In genomic region chr7:136857573-136857972, GRCh38 we compare ENCODE assay signal across 13 cellular contexts. TPM values are rescaled to one million over a fixed set of nuclear protein-coding genes. Genes with fewer than 3 reads are reported as not detected.
A peak's percentile ranks its signal among the peaks of the same experiment; 100 is the strongest.
DNase-seq lines count a peak whose midpoint lies in the region; ATAC-seq, FAIRE-seq and TF ChIP-seq lines count a peak whose summit lies in the region.
"Had no signal": no experiment of that assay in that cellular context is flagged by ENCODE, and none has a peak within 500 bp of the region (broad histone marks: within the 10 kb centered on the region; RNA-seq: fewer than 3 reads in every experiment).

No MANE protein-coding gene starts in this region.

- H3K9me3 ChIP-seq in HCT116 (ENCODE audit: control insufficient read depth in 1 of 2, insufficient read depth in 1 of 2, low read depth in 1 of 2, low read length in 2 of 2): peaks cover 3 to 4% of the 10 kb centered on the region in 2 experiments; a peak in 2 of 4 replicates
- H3K9me3 ChIP-seq in K562 (replicated peaks; ENCODE audit: control insufficient read depth, insufficient read depth, low read depth, low read length): peaks cover 2% of the 10 kb centered on the region; the same call in 1 of the 2 replicates
- no peaks in the 10 kb centered on the region for H3K9me3 ChIP-seq in OCI-LY7 (ENCODE audit: low read length)
- H3K9me3 ChIP-seq: thyroid gland had no signal

- H3K27me3 ChIP-seq in HCT116 (ENCODE audit: insufficient read depth, low read length): no peaks in the 10 kb centered on the region
- no peaks in the 10 kb centered on the region for H3K27me3 ChIP-seq in K562 (ENCODE audit: control insufficient read depth in 2 of 2, insufficient read depth in 2 of 2, low read length in 2 of 2)
- H3K27me3 ChIP-seq: thyroid gland had no signal

- intact Hi-C loops in HCT116 (cut with micrococcal nuclease) (no loop called here), K562 (cut with micrococcal nuclease) (no loop called here), lower leg skin (cut with DNase I; ENCODE audit: low total_unique reads) (no loop called here), OCI-LY7 (cut with micrococcal nuclease; ENCODE audit: unreplicated experiment) (no loop called here)

- TF ChIP-seq POLR2A in HCT116 (IDR thresholded peaks at IDR 0.05; ENCODE audit: borderline replicate concordance, extremely low read depth, insufficient read depth, insufficient read length) (no peak), NB4 (IDR thresholded peaks at IDR 0.05; ENCODE audit: extremely low read depth, insufficient read length) (no peak), K562 (conservative IDR thresholded peaks at IDR 0.05) (no peak), lower leg skin (IDR thresholded peaks at IDR 0.05) (no peak)

- TF ChIP-seq EP300 in K562 (IDR thresholded peaks at IDR 0.05; ENCODE audit: low read length): no peak

- H3K9ac ChIP-seq in HCT116 (ENCODE audit: low read length) (no peak overlapping the region), K562 (ENCODE audit: insufficient read depth in 1 of 2, low read depth in 2 of 2, low read length in 2 of 2) (no peak overlapping the region)
- H3K9ac ChIP-seq: KMS-11 had no signal

- no peak for DNase-seq in HCT116 (ENCODE audit: low read depth, low spot score)
- peak; percentile 54 for DNase-seq in NB4 (ENCODE audit: low read depth)
- no peak for DNase-seq in K562 (ENCODE audit: extremely low read depth in 1 of 4, low spot score in 3 of 4)
- DNase-seq in myocyte (ENCODE audit: low read depth): peak; percentile 79
- no peak for DNase-seq in lower leg skin (ENCODE audit: low spot score in 2 of 2)
- no peak for DNase-seq in OCI-LY7 (ENCODE audit: low spot score)
- DNase-seq in omental fat pad (ENCODE audit: low spot score): no peak
- DNase-seq: activated B cell treated with CpG ODN at 0.5 μM for 24 hours; naive thymus-derived CD4-positive, alpha-beta T cell; NCI-H226; thyroid gland had no signal

- POLR2A ChIA-PET in HCT116 (lab: Charles Lee): no interaction called here
- POLR2A ChIA-PET in K562 (lab: Yijun Ruan, JAX): no interaction called here
- POLR2A ChIA-PET in OCI-LY7 (lab: Charles Lee): no interaction called here

- H3K27ac ChIP-seq in HCT116 (ENCODE audit: low read depth, low read length): no peak overlapping the region
- no peak overlapping the region for H3K27ac ChIP-seq in K562 (ENCODE audit: extremely low read depth, low read depth, low read length)
- H3K27ac ChIP-seq in OCI-LY7 (ENCODE audit: low read depth, low read length, poor library complexity, severe bottlenecking): no peak overlapping the region
- H3K27ac ChIP-seq: KMS-11, thyroid gland had no signal

- ATAC-seq in HCT116 (no peak), K562 (no peak), HG03457 (IDR thresholded peaks at IDR 0.05; ENCODE audit: unreplicated experiment) (no peak), omental fat pad (ENCODE audit: low FRiP score) (no peak)
- ATAC-seq: naive thymus-derived CD4-positive, alpha-beta T cell had no signal

- CTCF ChIA-PET in HCT116 (lab: Charles Lee) (no interaction called here), K562 (lab: Yijun Ruan, JAX; ENCODE audit: low intra/inter-chr PET ratio) (no interaction called here), OCI-LY7 (lab: Charles Lee; ENCODE audit: unreplicated experiment) (no interaction called here)

- RAD21 ChIA-PET in HCT116 (lab: Charles Lee; ENCODE audit: low non-redundant PET in 1 of 2, low total read pairs in 2 of 2, uncharacterized antibody in 2 of 2, unreplicated experiment in 2 of 2): no interaction called here

- WGBS in K562 (ENCODE audit: insufficient coverage, low coverage, missing lambda C conversion rate): 3% methylated on average over 3 of the region's 3 CpGs
- WGBS in lower leg skin, 2 donors: 45 to 49% methylated on average over 3 of the region's 3 CpGs

- TF ChIP-seq CTCF in HCT116 (IDR thresholded peaks at IDR 0.05 in 2 of 3, conservative IDR thresholded peaks at IDR 0.05 in 1 of 3; ENCODE audit: borderline replicate concordance in 1 of 3, insufficient read depth in 1 of 3, low read depth in 2 of 3, low read length in 2 of 3) (no peak), NB4 (IDR thresholded peaks at IDR 0.05; ENCODE audit: low read depth, low read length) (no peak), K562 (IDR thresholded peaks at IDR 0.05 in 2 of 3, conservative IDR thresholded peaks at IDR 0.05 in 1 of 3; ENCODE audit: insufficient read depth in 2 of 3, low read depth in 1 of 3, low read length in 3 of 3) (no peak), lower leg skin (IDR thresholded peaks at IDR 0.05) (no peak), OCI-LY7 (conservative IDR thresholded peaks at IDR 0.05; ENCODE audit: low read length) (no peak), omental fat pad (IDR thresholded peaks at IDR 0.05) (no peak)

- H4K20me1 ChIP-seq in HCT116 (ENCODE audit: insufficient read depth): no peaks in the 10 kb centered on the region
- no peaks in the 10 kb centered on the region for H4K20me1 ChIP-seq in K562 (replicated peaks; ENCODE audit: control insufficient read depth, insufficient read depth, low read length)
- no peaks in the 10 kb centered on the region for H4K20me1 ChIP-seq in OCI-LY7 (ENCODE audit: insufficient read depth, low read length)

- H3K4me1 ChIP-seq in HCT116 (ENCODE audit: control insufficient read depth in 1 of 2, insufficient read depth in 2 of 2, low read length in 2 of 2): no peaks in the 10 kb centered on the region
- H3K4me1 ChIP-seq in K562 (replicated peaks in 1 of 2; ENCODE audit: control insufficient read depth in 2 of 2, insufficient read depth in 2 of 2, low read length in 2 of 2): no peaks in the 10 kb centered on the region
- no peaks in the 10 kb centered on the region for H3K4me1 ChIP-seq in OCI-LY7 (ENCODE audit: insufficient read depth, low read length, poor library complexity, severe bottlenecking)
- H3K4me1 ChIP-seq: thyroid gland had no signal

- in situ Hi-C loops in K562 (cut with MboI): loop anchor here (25.0 kb wide), 1 partner anchor 1045 kb away; no protein-coding TSS in a partner anchor

- H3K9me1 ChIP-seq in K562 (ENCODE audit: control insufficient read depth, insufficient read depth, low read length): no peaks in the 10 kb centered on the region

- H3K36me3 ChIP-seq in HCT116 (ENCODE audit: control insufficient read depth in 1 of 2, insufficient read depth in 2 of 2, low read length in 2 of 2) (no peaks in the 10 kb centered on the region), K562 (ENCODE audit: control insufficient read depth, insufficient read depth, low read length) (no peaks in the 10 kb centered on the region), OCI-LY7 (ENCODE audit: insufficient read depth, low read length) (no peaks in the 10 kb centered on the region)
- H3K36me3 ChIP-seq: thyroid gland had no signal

- H3K4me3 ChIP-seq in HCT116 (replicated peaks in 1 of 2; ENCODE audit: low read depth in 1 of 2, low read length in 2 of 2) (no peak overlapping the region), NB4 (ENCODE audit: low read depth, low read length) (no peak overlapping the region), K562 (no peak overlapping the region), lower leg skin (ENCODE audit: low read depth, poor library complexity, severe bottlenecking) (no peak overlapping the region), OCI-LY7 (ENCODE audit: low read depth, low read length, poor library complexity, severe bottlenecking) (no peak overlapping the region)
- H3K4me3 ChIP-seq: thyroid gland had no signal

- no TSS peak for BruUV-seq in HCT116 (replicated peaks; lab: Mats Ljungman, UMichigan)
- BruUV-seq in K562 (replicated peaks; lab: Mats Ljungman, UMichigan): no TSS peak
- BruUV-seq in OCI-LY7 (replicated peaks; lab: Mats Ljungman, UMichigan): no TSS peak

- H2AFZ ChIP-seq in HCT116 (ENCODE audit: low read depth, low read length, poor library complexity, severe bottlenecking) (no peak overlapping the region), K562 (ENCODE audit: low read depth, low read length) (no peak overlapping the region), OCI-LY7 (ENCODE audit: low read length) (no peak overlapping the region)

- no peaks in the 10 kb centered on the region for H3K9me2 ChIP-seq in HCT116 (ENCODE audit: insufficient read depth)
- H3K9me2 ChIP-seq in OCI-LY7 (ENCODE audit: insufficient read depth, low read length): no peaks in the 10 kb centered on the region

- no peak for FAIRE-seq in K562 (lab: Jason Lieb, UNC)

- TF ChIP-seq RAD21 in HCT116 (IDR thresholded peaks at IDR 0.05; ENCODE audit: low read depth): no peak
- no peak for TF ChIP-seq RAD21 in K562 (CRISPR knock-in tag; conservative IDR thresholded peaks at IDR 0.05 in 1 of 2, IDR thresholded peaks at IDR 0.05 in 1 of 2)

- H3K4me2 ChIP-seq in HCT116 (ENCODE audit: low read length) (no peak overlapping the region), K562 (ENCODE audit: insufficient read depth, low read length) (no peak overlapping the region), OCI-LY7 (ENCODE audit: low read length) (no peak overlapping the region)
- H3K4me2 ChIP-seq: KMS-11 had no signal

- no peaks in the 10 kb centered on the region for H3K79me2 ChIP-seq in HCT116 (ENCODE audit: insufficient read depth, low read length)
- no peaks in the 10 kb centered on the region for H3K79me2 ChIP-seq in K562 (ENCODE audit: control insufficient read depth, insufficient read depth, low read length)
- H3K79me2 ChIP-seq in OCI-LY7 (ENCODE audit: insufficient read depth, low read depth, low read length): no peaks in the 10 kb centered on the region

RNA-seq across cellular contexts. Expression of gene CHRM2, which starts 10.9 kb away (rescaled TPM):
- total RNA-seq in HCT116 (2021; ENCODE audit: unreplicated experiment) (not detected), K562 (2014; rRNA removed) (not detected in 2 replicates), K562 (2014; rRNA removed; fragmentation: Illumina TruSeq; extraction: Trizol) (not detected in 2 replicates), K562 (2015; rRNA removed; fragmentation: Illumina TruSeq; extraction: Trizol) (not detected in 2 replicates), K562 (2021) (0.04 TPM in 1 of 2 replicates, not detected in the other), myocyte (0.32 and 0.78 TPM in 2 replicates), lower leg skin (under 1 TPM in 3 of 4 donors, not detected in 1; 0.13 to 0.32 (median 0.15) TPM), OCI-LY7 (2022) (not detected in 2 replicates), omental fat pad (under 1 TPM in 2 of 4 donors, not detected in 2; 0.09 to 0.47 TPM)
- not detected in 2 replicates for polyA plus RNA-seq in HCT116 (2012)
- not detected in 2 replicates for total RNA-seq in K562 (2011; cell fraction: chromatin; rRNA removed; ENCODE audit: low replicate concordance)
- total RNA-seq in K562 (2011; cell fraction: nucleolus; rRNA removed): not detected in 2 replicates
- total RNA-seq in K562 (2011; cell fraction: nucleoplasm; rRNA removed): not detected in 2 replicates
- polyA plus RNA-seq in K562 (2011; rRNA removed) (not detected in 2 replicates), K562 (2014; fragmentation: Illumina TruSeq; extraction: Trizol) (not detected in 2 replicates), K562 (2014; fragmentation: Nextera tagmentation; extraction: Ambion mirVana) (not detected), K562 (2014; rRNA removed) (not detected in 2 replicates)
- not detected in 2 replicates for polyA plus RNA-seq in K562 (2011; cell fraction: cytosol; rRNA removed)
- polyA plus RNA-seq in K562 (2011; cell fraction: nucleus; rRNA removed): 0.03 TPM in 1 of 2 replicates, not detected in the other
- not detected in 2 replicates for polyA plus RNA-seq in K562 (2012)
- polyA minus RNA-seq in K562 (2011; rRNA and poly(A)+ RNA removed): not detected in 2 replicates
- polyA minus RNA-seq in K562 (2011; cell fraction: cytosol; rRNA and poly(A)+ RNA removed): not detected in 2 replicates
- polyA minus RNA-seq in K562 (2011; cell fraction: nucleus; rRNA and poly(A)+ RNA removed): 0.11 TPM in 1 of 2 replicates, not detected in the other
- polyA plus RNA-seq in myocyte (2012): 0.06 TPM
- not detected in 2 replicates for total RNA-seq in OCI-LY7 (2014; rRNA removed; shearing (Covaris generic))
- total RNA-seq: activated B cell treated with CpG ODN at 0.5 μM for 24 hours; naive thymus-derived CD4-positive, alpha-beta T cell; thyroid gland had no signal
- polyA plus RNA-seq: naive thymus-derived CD4-positive, alpha-beta T cell had no signal

Comparison
In these comparisons a context has a peak if more than half of its experiments do, and no peak if none do; other contexts are left out.
1. DNase-seq: peak in NB4 (single experiment) and myocyte (single experiment); none in HCT116 (single experiment), K562 (0 of 4), lower leg skin (0 of 2), OCI-LY7 (single experiment) and omental fat pad (single experiment).
2. Of the 22 proteins assayed by ChIP-seq in both K562 and HCT116: peak only in K562: none; only in HCT116: none; in both: REST; in neither: 21.